16 cellular contexts compared by ENCODE assay signal in the genomic region with DNA sequence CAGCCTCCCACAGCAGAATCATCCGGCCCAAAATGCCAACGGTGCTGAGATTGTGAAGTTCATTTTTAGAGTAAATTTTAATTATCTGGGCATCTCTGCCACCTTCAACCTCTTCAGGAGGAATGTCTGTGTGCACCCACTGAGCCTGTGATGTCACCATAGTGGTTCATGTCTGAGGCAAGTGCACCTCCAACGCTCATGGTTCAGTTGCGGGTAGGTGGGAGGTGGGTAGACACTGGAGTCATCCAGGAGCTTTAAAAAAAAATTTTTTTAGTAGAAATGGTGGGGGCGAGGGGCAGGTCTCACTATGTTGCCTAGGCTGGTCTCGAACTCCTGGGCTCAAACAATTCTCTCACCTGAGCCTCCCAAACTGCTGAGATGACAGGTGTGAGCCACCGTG. TPM values are rescaled to one million over a fixed set of nuclear protein-coding genes. Genes with fewer than 3 reads are reported as not detected.
DNase-seq lines count a peak whose midpoint lies in the region; ATAC-seq, FAIRE-seq and TF ChIP-seq lines count a peak whose summit lies in the region.
"Had no signal": no experiment of that assay in that cellular context is flagged by ENCODE, and none has a peak within 500 bp of the region (broad histone marks: within the 10 kb centered on the region; RNA-seq: fewer than 3 reads in every experiment).

No MANE protein-coding gene starts in this region.

- no peaks in the 10 kb centered on the region for H3K9me3 ChIP-seq in BLaER1
- no peaks in the 10 kb centered on the region for H3K9me3 ChIP-seq in HEK293 (ENCODE audit: control insufficient read depth, insufficient read depth, low read depth, low read length)
- no peaks in the 10 kb centered on the region for H3K9me3 ChIP-seq in astrocyte (ENCODE audit: insufficient read depth, low read depth, low read length)

- no peak for FAIRE-seq in astrocyte (lab: Jason Lieb, UNC)
- FAIRE-seq: K562 had no signal

- peaks cover 22% of the 10 kb centered on the region for H3K79me2 ChIP-seq in astrocyte (ENCODE audit: insufficient read depth, low read length)

- intact Hi-C loops in sciatic nerve (cut with DNase I): no loop called here

- no peak for TF ChIP-seq CTCF in HEK293 (tag by site-specific recombination; IDR thresholded peaks at IDR 0.05)
- no peak for TF ChIP-seq CTCF in astrocyte (IDR thresholded peaks at IDR 0.05; ENCODE audit: insufficient read depth, low read depth, low read length)
- TF ChIP-seq CTCF in nephron (IDR thresholded peaks at IDR 0.05; ENCODE audit: unreplicated experiment in 3 of 3): no peak

- no peak overlapping the region for H3K27ac ChIP-seq in BLaER1
- no peak overlapping the region for H3K27ac ChIP-seq in HEK293 (ENCODE audit: extremely low read depth, low read depth, low read length)
- H3K27ac ChIP-seq in astrocyte (ENCODE audit: low read depth, low read length): no peak overlapping the region

- H3K4me1 ChIP-seq in BLaER1 (peaks cover 19% of the 10 kb centered on the region), HEK293 (ENCODE audit: control insufficient read depth, insufficient read depth, low read length) (0 out of 2 replicates have a peak, but pooled peaks cover 4% of the 10 kb centered on the region), astrocyte (ENCODE audit: insufficient read depth, low read length) (peaks cover 21% of the 10 kb centered on the region)

- H3K36me3 Mint-ChIP-seq in astrocyte (ENCODE audit: low read depth, unreplicated experiment) (peaks cover 2% of the 10 kb centered on the region), nephron (ENCODE audit: low read depth) (peaks cover 12% of the 10 kb centered on the region)

- H3K27me3 Mint-ChIP-seq in astrocyte (ENCODE audit: low read depth, unreplicated experiment) (no peaks in the 10 kb centered on the region), nephron (ENCODE audit: low read depth) (peaks cover 5% of the 10 kb centered on the region)

- H3K9ac ChIP-seq in BLaER1: no peak overlapping the region
- H3K9ac ChIP-seq in astrocyte (ENCODE audit: low read length): peak overlapping the region; percentile 91

- H3K27ac Mint-ChIP-seq in astrocyte (ENCODE audit: unreplicated experiment): no peak overlapping the region
- H3K27ac Mint-ChIP-seq in nephron: no peak overlapping the region

- H3K4me3 Mint-ChIP-seq in astrocyte (ENCODE audit: unreplicated experiment): peak overlapping the region; percentile 95
- peak overlapping the region; percentile 88 to 96 (median 92) for H3K4me3 Mint-ChIP-seq in nephron

- no peaks in the 10 kb centered on the region for H3K9me3 Mint-ChIP-seq in astrocyte (ENCODE audit: unreplicated experiment)
- H3K9me3 Mint-ChIP-seq in nephron: no peaks in the 10 kb centered on the region

- H3K4me1 Mint-ChIP-seq in astrocyte (ENCODE audit: low read depth, unreplicated experiment) (peaks cover 21% of the 10 kb centered on the region), nephron (peaks cover 16% of the 10 kb centered on the region)

- DNase-seq in astrocyte (ENCODE audit: low read depth) (no peak), sciatic nerve (ENCODE audit: low spot score) (no peak), inferior parietal cortex (ENCODE audit: extremely low spot score) (no peak), NCI-H524 (lab: John Stamatoyannopoulos, UW) (no peak)
- DNase-seq: DMS53; left cardiac atrium; NCI-H2029; occipital lobe; stimulated activated CD4-positive, alpha-beta T cell treated with anti-CD3 and anti-CD28 coated beads, Interleukin-1b, Interleukin-23, amount 100 ng/mL, for 48 hours; T-helper 9 cell had no signal

- H3K4me2 ChIP-seq in BLaER1 (peak overlapping the region; percentile 92; the same call in 1 of the 2 replicates), astrocyte (ENCODE audit: low read length) (peak overlapping the region; percentile 99)

- CTCF ChIA-PET in HEK293 (lab: Yijun Ruan, JAX): interaction anchor here (0.6 to 2.4 kb wide), 4 partner anchors 8 to 135 kb away, joined by 3 to 20 read pairs (median 4); no protein-coding TSS in a partner anchor

- no peak for ATAC-seq in sciatic nerve
- ATAC-seq: K562, left cardiac atrium had no signal

- H2AFZ ChIP-seq in astrocyte (ENCODE audit: low read depth, low read length): no peak overlapping the region

- POLR2A ChIA-PET in HEK293 (lab: Yijun Ruan, JAX): no interaction called here

- no peaks in the 10 kb centered on the region for H3K27me3 ChIP-seq in BLaER1
- H3K27me3 ChIP-seq in astrocyte (ENCODE audit: insufficient read depth, low read length): no peaks in the 10 kb centered on the region

- peaks cover 15% of the 10 kb centered on the region; the same call in 1 of the 2 replicates for H4K20me1 ChIP-seq in BLaER1
- peaks cover 15% of the 10 kb centered on the region for H4K20me1 ChIP-seq in astrocyte (ENCODE audit: insufficient read depth, low read length)

- H3K36me3 ChIP-seq in BLaER1 (peaks cover 43% of the 10 kb centered on the region), HEK293 (ENCODE audit: control insufficient read depth in 2 of 2, insufficient read depth in 1 of 2, low read length in 2 of 2) (peaks cover 2 to 7% of the 10 kb centered on the region in 2 experiments; a peak in 2 of 3 replicates), astrocyte (ENCODE audit: insufficient read depth, low read length) (peaks cover 4% of the 10 kb centered on the region)

- H3K4me3 ChIP-seq in BLaER1 (no peak overlapping the region), HEK293 (ENCODE audit: low read depth, low read length) (no peak overlapping the region), astrocyte (ENCODE audit: insufficient read depth, low read depth, low read length) (no peak overlapping the region)

TF ChIP-seq in HEK293, 187 proteins besides CTCF, POLR2A, EP300 and RAD21:
- TF ChIP-seq SP7 (tag by site-specific recombination; IDR thresholded peaks at IDR 0.05) (no peak), ZNF175 (tag by site-specific recombination; IDR thresholded peaks at IDR 0.05) (no peak), ZFHX2 (tag by site-specific recombination; conservative IDR thresholded peaks at IDR 0.05) (peak; percentile 54; the same call in 1 of the 2 replicates), ZNF473 (tag by site-specific recombination; IDR thresholded peaks at IDR 0.05) (no peak), ZNF248 (tag by site-specific recombination; IDR thresholded peaks at IDR 0.05) (no peak), EGR2 (tag by site-specific recombination; IDR thresholded peaks at IDR 0.05; ENCODE audit: low read depth) (peak; percentile 58; the same call in 1 of the 2 replicates), ZNF792 (tag by site-specific recombination; IDR thresholded peaks at IDR 0.05) (no peak), ZNF366 (tag by site-specific recombination; conservative IDR thresholded peaks at IDR 0.05) (no peak), ZXDB (tag by site-specific recombination; IDR thresholded peaks at IDR 0.05) (no peak), ZNF626 (tag by site-specific recombination; IDR thresholded peaks at IDR 0.05) (no peak), ZNF24 (tag by site-specific recombination; IDR thresholded peaks at IDR 0.05) (no peak)
- TF ChIP-seq, protein P1, sequence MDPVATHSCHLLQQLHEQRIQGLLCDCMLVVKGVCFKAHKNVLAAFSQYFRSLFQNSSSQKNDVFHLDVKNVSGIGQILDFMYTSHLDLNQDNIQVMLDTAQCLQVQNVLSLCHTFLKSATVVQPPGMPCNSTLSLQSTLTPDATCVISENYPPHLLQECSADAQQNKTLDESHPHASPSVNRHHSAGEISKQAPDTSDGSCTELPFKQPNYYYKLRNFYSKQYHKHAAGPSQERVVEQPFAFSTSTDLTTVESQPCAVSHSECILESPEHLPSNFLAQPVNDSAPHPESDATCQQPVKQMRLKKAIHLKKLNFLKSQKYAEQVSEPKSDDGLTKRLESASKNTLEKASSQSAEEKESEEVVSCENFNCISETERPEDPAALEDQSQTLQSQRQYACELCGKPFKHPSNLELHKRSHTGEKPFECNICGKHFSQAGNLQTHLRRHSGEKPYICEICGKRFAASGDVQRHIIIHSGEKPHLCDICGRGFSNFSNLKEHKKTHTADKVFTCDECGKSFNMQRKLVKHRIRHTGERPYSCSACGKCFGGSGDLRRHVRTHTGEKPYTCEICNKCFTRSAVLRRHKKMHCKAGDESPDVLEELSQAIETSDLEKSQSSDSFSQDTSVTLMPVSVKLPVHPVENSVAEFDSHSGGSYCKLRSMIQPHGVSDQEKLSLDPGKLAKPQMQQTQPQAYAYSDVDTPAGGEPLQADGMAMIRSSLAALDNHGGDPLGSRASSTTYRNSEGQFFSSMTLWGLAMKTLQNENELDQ (tag by site-specific recombination; IDR thresholded peaks at IDR 0.05; ENCODE audit: low read depth): no peak

RNA-seq across cellular contexts. Expression of a gene that starts 1.9 kb away (rescaled TPM):
- total RNA-seq in astrocyte (53.4 and 58.9 TPM in 2 replicates), sciatic nerve (72.5 TPM)

RNA-seq across cellular contexts. Expression of a gene that starts 30.6 kb away (rescaled TPM):
- total RNA-seq in astrocyte: 36.5 and 40.7 TPM in 2 replicates
- total RNA-seq in sciatic nerve: 17.7 TPM

RNA-seq across cellular contexts. Expression of a gene that starts 50.5 kb away (rescaled TPM):
- total RNA-seq in astrocyte: 7.5 and 8.0 TPM in 2 replicates
- total RNA-seq in sciatic nerve: not detected
- total RNA-seq: left cardiac atrium, occipital lobe, subcutaneous adipose tissue had no signal

RNA-seq across cellular contexts. Expression of a gene that starts 55.5 kb away (rescaled TPM):
- 4.8 and 5.4 TPM in 2 replicates for total RNA-seq in astrocyte
- 6.6 TPM for total RNA-seq in sciatic nerve

RNA-seq across cellular contexts. Expression of a gene that starts 55.6 kb away (rescaled TPM):
- total RNA-seq in astrocyte (0.58 and 1.5 TPM in 2 replicates), sciatic nerve (0.36 TPM)
- total RNA-seq: fibroblast of villous mesenchyme, K562, left cardiac atrium, occipital lobe had no signal
